ENCODE assay signal across 1 cellular context in the genomic region with DNA sequence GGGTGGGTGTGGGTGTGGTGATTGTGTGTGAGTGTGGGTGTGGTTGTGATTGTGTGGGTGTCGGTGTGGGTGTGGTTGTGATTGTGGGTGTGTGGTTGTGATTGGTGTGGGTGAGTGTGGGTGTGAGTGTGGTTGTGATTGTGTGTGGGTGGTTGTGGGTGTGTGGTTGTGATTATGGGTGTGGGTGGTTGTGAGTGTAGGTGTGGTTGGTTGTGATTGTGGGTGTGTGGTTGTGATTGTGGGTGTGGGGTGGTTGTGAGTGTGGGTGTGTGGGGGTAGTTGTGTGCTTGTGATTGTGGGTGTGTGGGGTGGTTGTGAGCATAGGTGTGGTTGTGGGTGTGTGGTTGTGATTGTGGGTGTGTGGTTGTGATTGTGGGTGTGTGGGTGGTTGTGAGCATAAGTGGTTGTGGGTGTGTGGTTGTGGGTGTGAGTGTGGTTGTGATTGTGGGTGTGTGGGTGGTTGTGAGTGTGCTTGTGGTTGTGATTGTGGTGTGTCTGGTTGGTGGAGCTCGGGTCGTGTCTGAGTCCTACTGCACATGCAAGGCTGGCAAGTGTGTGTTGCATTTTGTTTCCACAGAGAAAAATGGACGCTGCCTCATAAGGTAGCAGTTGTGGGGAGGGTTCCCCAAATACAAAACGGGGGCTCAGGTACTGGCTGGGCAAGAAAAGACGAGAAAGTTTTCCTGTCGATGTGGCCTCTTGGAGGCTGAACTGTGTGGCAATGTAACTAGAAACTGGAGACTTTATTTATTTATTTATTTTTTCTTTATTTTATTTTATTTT.
TF ChIP-seq lines count a peak whose summit lies in the region.

No MANE protein-coding gene starts in this region.

TF ChIP-seq in K562, 482 proteins besides CTCF, POLR2A, EP300 and RAD21 (continued from another document and continues in another):
- TF ChIP-seq, protein P1, sequence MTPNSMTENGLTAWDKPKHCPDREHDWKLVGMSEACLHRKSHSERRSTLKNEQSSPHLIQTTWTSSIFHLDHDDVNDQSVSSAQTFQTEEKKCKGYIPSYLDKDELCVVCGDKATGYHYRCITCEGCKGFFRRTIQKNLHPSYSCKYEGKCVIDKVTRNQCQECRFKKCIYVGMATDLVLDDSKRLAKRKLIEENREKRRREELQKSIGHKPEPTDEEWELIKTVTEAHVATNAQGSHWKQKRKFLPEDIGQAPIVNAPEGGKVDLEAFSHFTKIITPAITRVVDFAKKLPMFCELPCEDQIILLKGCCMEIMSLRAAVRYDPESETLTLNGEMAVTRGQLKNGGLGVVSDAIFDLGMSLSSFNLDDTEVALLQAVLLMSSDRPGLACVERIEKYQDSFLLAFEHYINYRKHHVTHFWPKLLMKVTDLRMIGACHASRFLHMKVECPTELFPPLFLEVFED (CRISPR knock-in tag; conservative IDR thresholded peaks at IDR 0.05) = 0 out of 2 replicates have a peak, but pooled peaks have one; percentile 30
- TF ChIP-seq NCOA2 (IDR thresholded peaks at IDR 0.05; ENCODE audit: partially characterized antibody in 2 of 2) = no peak
- TF ChIP-seq, protein P2, sequence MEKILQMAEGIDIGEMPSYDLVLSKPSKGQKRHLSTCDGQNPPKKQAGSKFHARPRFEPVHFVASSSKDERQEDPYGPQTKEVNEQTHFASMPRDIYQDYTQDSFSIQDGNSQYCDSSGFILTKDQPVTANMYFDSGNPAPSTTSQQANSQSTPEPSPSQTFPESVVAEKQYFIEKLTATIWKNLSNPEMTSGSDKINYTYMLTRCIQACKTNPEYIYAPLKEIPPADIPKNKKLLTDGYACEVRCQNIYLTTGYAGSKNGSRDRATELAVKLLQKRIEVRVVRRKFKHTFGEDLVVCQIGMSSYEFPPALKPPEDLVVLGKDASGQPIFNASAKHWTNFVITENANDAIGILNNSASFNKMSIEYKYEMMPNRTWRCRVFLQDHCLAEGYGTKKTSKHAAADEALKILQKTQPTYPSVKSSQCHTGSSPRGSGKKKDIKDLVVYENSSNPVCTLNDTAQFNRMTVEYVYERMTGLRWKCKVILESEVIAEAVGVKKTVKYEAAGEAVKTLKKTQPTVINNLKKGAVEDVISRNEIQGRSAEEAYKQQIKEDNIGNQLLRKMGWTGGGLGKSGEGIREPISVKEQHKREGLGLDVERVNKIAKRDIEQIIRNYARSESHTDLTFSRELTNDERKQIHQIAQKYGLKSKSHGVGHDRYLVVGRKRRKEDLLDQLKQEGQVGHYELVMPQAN (IDR thresholded peaks at IDR 0.05; ENCODE audit: borderline replicate concordance) = peak; percentile 33; the same call in 1 of the 2 replicates
- TF ChIP-seq, protein P3, sequence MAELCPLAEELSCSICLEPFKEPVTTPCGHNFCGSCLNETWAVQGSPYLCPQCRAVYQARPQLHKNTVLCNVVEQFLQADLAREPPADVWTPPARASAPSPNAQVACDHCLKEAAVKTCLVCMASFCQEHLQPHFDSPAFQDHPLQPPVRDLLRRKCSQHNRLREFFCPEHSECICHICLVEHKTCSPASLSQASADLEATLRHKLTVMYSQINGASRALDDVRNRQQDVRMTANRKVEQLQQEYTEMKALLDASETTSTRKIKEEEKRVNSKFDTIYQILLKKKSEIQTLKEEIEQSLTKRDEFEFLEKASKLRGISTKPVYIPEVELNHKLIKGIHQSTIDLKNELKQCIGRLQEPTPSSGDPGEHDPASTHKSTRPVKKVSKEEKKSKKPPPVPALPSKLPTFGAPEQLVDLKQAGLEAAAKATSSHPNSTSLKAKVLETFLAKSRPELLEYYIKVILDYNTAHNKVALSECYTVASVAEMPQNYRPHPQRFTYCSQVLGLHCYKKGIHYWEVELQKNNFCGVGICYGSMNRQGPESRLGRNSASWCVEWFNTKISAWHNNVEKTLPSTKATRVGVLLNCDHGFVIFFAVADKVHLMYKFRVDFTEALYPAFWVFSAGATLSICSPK (IDR thresholded peaks at IDR 0.05; ENCODE audit: borderline replicate concordance) = no peak
- TF ChIP-seq, protein P4, sequence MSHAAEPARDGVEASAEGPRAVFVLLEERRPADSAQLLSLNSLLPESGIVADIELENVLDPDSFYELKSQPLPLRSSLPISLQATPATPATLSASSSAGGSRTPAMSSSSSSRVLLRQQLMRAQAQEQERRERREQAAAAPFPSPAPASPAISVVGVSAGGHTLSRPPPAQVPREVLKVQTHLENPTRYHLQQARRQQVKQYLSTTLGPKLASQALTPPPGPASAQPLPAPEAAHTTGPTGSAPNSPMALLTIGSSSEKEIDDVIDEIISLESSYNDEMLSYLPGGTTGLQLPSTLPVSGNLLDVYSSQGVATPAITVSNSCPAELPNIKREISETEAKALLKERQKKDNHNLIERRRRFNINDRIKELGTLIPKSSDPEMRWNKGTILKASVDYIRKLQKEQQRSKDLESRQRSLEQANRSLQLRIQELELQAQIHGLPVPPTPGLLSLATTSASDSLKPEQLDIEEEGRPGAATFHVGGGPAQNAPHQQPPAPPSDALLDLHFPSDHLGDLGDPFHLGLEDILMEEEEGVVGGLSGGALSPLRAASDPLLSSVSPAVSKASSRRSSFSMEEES (CRISPR knock-in tag; IDR thresholded peaks at IDR 0.05) = no peak
- TF ChIP-seq, protein P5, sequence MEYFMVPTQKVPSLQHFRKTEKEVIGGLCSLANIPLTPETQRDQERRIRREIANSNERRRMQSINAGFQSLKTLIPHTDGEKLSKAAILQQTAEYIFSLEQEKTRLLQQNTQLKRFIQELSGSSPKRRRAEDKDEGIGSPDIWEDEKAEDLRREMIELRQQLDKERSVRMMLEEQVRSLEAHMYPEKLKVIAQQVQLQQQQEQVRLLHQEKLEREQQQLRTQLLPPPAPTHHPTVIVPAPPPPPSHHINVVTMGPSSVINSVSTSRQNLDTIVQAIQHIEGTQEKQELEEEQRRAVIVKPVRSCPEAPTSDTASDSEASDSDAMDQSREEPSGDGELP (CRISPR knock-in tag; IDR thresholded peaks at IDR 0.05; ENCODE audit: borderline replicate concordance) = no peak
- TF ChIP-seq SMARCA5 (IDR thresholded peaks at IDR 0.05) = no peak
- no peak for TF ChIP-seq ZNF551 (CRISPR knock-in tag; IDR thresholded peaks at IDR 0.05)
- no peak for TF ChIP-seq PML (IDR thresholded peaks at IDR 0.05; ENCODE audit: low read length)
- TF ChIP-seq ZNF699 (CRISPR knock-in tag; IDR thresholded peaks at IDR 0.05; ENCODE audit: insufficient replicate concordance) = no peak
- TF ChIP-seq, protein P6, sequence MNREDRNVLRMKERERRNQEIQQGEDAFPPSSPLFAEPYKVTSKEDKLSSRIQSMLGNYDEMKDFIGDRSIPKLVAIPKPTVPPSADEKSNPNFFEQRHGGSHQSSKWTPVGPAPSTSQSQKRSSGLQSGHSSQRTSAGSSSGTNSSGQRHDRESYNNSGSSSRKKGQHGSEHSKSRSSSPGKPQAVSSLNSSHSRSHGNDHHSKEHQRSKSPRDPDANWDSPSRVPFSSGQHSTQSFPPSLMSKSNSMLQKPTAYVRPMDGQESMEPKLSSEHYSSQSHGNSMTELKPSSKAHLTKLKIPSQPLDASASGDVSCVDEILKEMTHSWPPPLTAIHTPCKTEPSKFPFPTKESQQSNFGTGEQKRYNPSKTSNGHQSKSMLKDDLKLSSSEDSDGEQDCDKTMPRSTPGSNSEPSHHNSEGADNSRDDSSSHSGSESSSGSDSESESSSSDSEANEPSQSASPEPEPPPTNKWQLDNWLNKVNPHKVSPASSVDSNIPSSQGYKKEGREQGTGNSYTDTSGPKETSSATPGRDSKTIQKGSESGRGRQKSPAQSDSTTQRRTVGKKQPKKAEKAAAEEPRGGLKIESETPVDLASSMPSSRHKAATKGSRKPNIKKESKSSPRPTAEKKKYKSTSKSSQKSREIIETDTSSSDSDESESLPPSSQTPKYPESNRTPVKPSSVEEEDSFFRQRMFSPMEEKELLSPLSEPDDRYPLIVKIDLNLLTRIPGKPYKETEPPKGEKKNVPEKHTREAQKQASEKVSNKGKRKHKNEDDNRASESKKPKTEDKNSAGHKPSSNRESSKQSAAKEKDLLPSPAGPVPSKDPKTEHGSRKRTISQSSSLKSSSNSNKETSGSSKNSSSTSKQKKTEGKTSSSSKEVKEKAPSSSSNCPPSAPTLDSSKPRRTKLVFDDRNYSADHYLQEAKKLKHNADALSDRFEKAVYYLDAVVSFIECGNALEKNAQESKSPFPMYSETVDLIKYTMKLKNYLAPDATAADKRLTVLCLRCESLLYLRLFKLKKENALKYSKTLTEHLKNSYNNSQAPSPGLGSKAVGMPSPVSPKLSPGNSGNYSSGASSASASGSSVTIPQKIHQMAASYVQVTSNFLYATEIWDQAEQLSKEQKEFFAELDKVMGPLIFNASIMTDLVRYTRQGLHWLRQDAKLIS (CRISPR knock-in tag; IDR thresholded peaks at IDR 0.05) = no peak
- TF ChIP-seq, protein P7, sequence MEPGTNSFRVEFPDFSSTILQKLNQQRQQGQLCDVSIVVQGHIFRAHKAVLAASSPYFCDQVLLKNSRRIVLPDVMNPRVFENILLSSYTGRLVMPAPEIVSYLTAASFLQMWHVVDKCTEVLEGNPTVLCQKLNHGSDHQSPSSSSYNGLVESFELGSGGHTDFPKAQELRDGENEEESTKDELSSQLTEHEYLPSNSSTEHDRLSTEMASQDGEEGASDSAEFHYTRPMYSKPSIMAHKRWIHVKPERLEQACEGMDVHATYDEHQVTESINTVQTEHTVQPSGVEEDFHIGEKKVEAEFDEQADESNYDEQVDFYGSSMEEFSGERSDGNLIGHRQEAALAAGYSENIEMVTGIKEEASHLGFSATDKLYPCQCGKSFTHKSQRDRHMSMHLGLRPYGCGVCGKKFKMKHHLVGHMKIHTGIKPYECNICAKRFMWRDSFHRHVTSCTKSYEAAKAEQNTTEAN (CRISPR knock-in tag; IDR thresholded peaks at IDR 0.05) = 0 out of 2 replicates have a peak, but pooled peaks have one; percentile 71
- TF ChIP-seq, protein P8, sequence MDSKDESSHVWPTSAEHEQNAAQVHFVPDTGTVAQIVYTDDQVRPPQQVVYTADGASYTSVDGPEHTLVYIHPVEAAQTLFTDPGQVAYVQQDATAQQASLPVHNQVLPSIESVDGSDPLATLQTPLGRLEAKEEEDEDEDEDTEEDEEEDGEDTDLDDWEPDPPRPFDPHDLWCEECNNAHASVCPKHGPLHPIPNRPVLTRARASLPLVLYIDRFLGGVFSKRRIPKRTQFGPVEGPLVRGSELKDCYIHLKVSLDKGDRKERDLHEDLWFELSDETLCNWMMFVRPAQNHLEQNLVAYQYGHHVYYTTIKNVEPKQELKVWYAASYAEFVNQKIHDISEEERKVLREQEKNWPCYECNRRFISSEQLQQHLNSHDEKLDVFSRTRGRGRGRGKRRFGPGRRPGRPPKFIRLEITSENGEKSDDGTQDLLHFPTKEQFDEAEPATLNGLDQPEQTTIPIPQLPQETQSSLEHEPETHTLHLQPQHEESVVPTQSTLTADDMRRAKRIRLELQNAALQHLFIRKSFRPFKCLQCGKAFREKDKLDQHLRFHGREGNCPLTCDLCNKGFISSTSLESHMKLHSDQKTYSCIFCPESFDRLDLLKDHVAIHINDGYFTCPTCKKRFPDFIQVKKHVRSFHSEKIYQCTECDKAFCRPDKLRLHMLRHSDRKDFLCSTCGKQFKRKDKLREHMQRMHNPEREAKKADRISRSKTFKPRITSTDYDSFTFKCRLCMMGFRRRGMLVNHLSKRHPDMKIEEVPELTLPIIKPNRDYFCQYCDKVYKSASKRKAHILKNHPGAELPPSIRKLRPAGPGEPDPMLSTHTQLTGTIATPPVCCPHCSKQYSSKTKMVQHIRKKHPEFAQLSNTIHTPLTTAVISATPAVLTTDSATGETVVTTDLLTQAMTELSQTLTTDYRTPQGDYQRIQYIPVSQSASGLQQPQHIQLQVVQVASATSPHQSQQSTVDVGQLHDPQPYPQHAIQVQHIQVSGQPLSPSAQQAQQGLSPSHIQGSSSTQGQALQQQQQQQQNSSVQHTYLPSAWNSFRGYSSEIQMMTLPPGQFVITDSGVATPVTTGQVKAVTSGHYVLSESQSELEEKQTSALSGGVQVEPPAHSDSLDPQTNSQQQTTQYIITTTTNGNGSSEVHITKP (IDR thresholded peaks at IDR 0.05; ENCODE audit: partially characterized antibody) = peak; percentile 5
- TF ChIP-seq IFI16 (CRISPR knock-in tag; IDR thresholded peaks at IDR 0.05) = no peak
- 0 out of 2 replicates have a peak, but pooled peaks have one; percentile 23 for TF ChIP-seq EHMT2 (IDR thresholded peaks at IDR 0.05)
- TF ChIP-seq BCOR (IDR thresholded peaks at IDR 0.05) = peak; percentile 30; the same call in 1 of the 2 replicates
- TF ChIP-seq CBX1 (IDR thresholded peaks at IDR 0.05; ENCODE audit: low read depth) = peak; percentile 72
- no peak for TF ChIP-seq SMAD4 (CRISPR knock-in tag; conservative IDR thresholded peaks at IDR 0.05)
- no peak for TF ChIP-seq ZNF830 (CRISPR knock-in tag; IDR thresholded peaks at IDR 0.05)
- TF ChIP-seq MIER1 (IDR thresholded peaks at IDR 0.05; ENCODE audit: low read depth) = peak; percentile 27; the same call in 1 of the 2 replicates
- no peak for TF ChIP-seq RFX5 (IDR thresholded peaks at IDR 0.05; ENCODE audit: low read depth, low read length)
- no peak for TF ChIP-seq TEAD1 (CRISPR knock-in tag; IDR thresholded peaks at IDR 0.05)
- TF ChIP-seq EGR1 (conservative IDR thresholded peaks at IDR 0.05) = peak; percentile 84
- TF ChIP-seq ZNF24 (IDR thresholded peaks at IDR 0.05) = no peak
- no peak for TF ChIP-seq PRPF4 (IDR thresholded peaks at IDR 0.05; ENCODE audit: insufficient read depth, low read depth, low read length, poor library complexity, severe bottlenecking)
- no peak for TF ChIP-seq ZNF707 (CRISPR knock-in tag; conservative IDR thresholded peaks at IDR 0.05)
- peak; percentile 93 for TF ChIP-seq ADNP (tag; IDR thresholded peaks at IDR 0.05)
- TF ChIP-seq, protein P9, sequence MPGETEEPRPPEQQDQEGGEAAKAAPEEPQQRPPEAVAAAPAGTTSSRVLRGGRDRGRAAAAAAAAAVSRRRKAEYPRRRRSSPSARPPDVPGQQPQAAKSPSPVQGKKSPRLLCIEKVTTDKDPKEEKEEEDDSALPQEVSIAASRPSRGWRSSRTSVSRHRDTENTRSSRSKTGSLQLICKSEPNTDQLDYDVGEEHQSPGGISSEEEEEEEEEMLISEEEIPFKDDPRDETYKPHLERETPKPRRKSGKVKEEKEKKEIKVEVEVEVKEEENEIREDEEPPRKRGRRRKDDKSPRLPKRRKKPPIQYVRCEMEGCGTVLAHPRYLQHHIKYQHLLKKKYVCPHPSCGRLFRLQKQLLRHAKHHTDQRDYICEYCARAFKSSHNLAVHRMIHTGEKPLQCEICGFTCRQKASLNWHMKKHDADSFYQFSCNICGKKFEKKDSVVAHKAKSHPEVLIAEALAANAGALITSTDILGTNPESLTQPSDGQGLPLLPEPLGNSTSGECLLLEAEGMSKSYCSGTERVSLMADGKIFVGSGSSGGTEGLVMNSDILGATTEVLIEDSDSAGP (CRISPR knock-in tag; IDR thresholded peaks at IDR 0.05) = no peak
- TF ChIP-seq DPF2 (IDR thresholded peaks at IDR 0.05) = peak; percentile 19; the same call in 1 of the 2 replicates
- no peak for TF ChIP-seq SRF (CRISPR knock-in tag; IDR thresholded peaks at IDR 0.05)
- no peak for TF ChIP-seq NFIC (IDR thresholded peaks at IDR 0.05)
- peak; percentile 90 for TF ChIP-seq PHF20 (IDR thresholded peaks at IDR 0.05; ENCODE audit: partially characterized antibody)
- no peak for TF ChIP-seq SMAD3 (CRISPR knock-in tag; conservative IDR thresholded peaks at IDR 0.05)
- no peak for TF ChIP-seq ZNF23 (CRISPR knock-in tag; IDR thresholded peaks at IDR 0.05)
- TF ChIP-seq, protein P10, sequence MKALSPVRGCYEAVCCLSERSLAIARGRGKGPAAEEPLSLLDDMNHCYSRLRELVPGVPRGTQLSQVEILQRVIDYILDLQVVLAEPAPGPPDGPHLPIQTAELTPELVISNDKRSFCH (CRISPR knock-in tag; IDR thresholded peaks at IDR 0.05) = no peak
- TF ChIP-seq, protein P10 (tag; IDR thresholded peaks at IDR 0.05) = no peak
